ENCODE assay signal across 1 cellular context in the genomic region with DNA sequence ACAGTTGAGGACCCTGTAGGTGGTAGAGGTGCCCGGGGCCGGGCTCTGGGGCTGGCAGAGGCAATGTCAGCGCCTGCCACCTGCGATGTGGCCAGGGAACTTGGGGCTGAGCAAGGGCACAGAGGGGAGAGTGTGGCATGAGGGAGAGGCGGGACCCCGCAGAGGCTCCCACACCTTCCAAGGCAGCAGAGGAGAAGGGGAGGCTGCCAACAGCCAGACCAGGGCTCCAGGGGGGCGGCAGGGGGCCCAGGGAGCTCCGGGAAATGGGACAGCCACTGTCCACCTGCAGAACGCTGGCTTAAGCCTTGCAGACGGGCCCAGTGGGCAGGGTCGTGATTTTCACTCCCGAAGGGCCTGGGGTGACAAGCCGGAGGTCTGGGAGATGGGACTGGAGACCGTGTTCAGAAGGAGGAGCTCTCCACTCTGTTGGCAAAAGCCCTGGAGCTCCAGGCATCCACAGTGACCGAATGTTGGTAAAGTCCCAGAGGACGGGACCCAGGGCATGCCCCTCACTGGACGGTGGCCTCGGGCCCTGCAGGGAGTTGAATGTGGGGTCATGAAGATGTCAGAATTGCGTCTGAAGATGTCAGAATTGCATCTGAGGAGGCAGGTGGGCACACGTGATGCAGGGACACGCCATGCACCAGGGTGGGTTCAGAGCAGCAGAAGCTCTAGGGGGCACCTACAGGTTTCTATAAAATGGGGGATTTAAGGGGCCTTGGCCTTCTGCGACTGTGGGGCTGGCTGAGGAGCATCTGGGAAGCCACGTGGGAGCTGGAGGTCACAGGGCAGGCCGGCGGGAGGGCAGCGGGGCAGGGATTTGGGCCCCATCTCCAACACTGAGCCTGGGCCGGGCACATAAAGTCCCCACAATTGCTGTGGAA.
TF ChIP-seq lines count a peak whose summit lies in the region.

No MANE protein-coding gene starts in this region.

TF ChIP-seq in K562, 482 proteins besides CTCF, POLR2A, EP300 and RAD21:
- TF ChIP-seq, protein P1, sequence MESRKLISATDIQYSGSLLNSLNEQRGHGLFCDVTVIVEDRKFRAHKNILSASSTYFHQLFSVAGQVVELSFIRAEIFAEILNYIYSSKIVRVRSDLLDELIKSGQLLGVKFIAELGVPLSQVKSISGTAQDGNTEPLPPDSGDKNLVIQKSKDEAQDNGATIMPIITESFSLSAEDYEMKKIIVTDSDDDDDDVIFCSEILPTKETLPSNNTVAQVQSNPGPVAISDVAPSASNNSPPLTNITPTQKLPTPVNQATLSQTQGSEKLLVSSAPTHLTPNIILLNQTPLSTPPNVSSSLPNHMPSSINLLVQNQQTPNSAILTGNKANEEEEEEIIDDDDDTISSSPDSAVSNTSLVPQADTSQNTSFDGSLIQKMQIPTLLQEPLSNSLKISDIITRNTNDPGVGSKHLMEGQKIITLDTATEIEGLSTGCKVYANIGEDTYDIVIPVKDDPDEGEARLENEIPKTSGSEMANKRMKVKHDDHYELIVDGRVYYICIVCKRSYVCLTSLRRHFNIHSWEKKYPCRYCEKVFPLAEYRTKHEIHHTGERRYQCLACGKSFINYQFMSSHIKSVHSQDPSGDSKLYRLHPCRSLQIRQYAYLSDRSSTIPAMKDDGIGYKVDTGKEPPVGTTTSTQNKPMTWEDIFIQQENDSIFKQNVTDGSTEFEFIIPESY (CRISPR knock-in tag; IDR thresholded peaks at IDR 0.05) = peak; percentile 38; the same call in 1 of the 2 replicates
- TF ChIP-seq XRCC3 (IDR thresholded peaks at IDR 0.05) = no peak
- TF ChIP-seq, protein P2, sequence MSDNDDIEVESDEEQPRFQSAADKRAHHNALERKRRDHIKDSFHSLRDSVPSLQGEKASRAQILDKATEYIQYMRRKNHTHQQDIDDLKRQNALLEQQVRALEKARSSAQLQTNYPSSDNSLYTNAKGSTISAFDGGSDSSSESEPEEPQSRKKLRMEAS (CRISPR knock-in tag; IDR thresholded peaks at IDR 0.05) = 0 out of 2 replicates have a peak, but pooled peaks have one; percentile 9
